9 cellular contexts compared by ENCODE assay signal in the genomic region with DNA sequence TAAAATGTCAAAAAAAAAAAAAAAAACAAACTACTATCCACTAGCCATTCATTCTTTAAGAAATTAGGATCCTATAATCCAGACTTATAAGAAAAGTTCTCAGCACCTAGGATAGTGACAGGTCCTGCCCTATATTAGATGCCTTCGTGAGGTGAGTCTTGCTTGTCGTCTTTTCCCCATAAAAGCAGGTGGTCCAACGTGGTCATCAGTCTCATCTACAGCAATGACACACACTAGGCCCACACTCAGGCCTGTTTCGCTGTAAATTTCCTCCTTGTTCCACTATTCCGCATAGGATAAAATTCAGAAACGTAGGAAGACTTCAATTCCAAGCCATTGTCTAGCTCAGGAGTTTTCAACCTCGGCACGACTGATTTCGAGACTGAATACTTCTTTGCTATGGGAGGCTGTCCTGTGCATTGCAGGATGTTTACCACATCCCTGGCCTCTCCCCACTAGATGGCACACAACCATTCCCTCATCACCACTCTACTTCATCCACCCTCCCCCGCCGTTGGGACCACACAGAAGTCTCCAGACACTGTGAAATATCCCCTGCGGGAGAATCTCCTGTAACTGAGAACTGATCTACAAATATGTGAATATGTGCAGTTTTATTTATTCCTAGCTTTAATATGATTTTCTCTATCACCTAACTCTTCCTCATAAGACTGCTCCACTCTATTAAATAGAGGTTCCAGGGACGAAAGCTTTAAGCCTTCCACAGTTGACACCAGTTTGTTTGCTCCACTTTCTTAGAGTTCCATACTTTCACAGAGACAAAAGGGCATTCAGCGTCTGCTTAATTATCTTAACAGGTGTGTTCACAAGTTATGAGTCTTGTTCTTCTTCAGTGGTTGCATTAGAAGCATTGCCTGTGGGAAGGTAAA.
DNase-seq lines count a peak whose midpoint lies in the region; ATAC-seq and TF ChIP-seq lines count a peak whose summit lies in the region.
"Had no signal": no experiment of that assay in that cellular context is flagged by ENCODE, and none has a peak within 500 bp of the region (broad histone marks: within the 10 kb centered on the region; RNA-seq: fewer than 3 reads in every experiment).

No MANE protein-coding gene starts in this region.

- no peak for TF ChIP-seq RAD21 in IMR-90 (IDR thresholded peaks at IDR 0.05; ENCODE audit: low read length)

- H3K4me3 ChIP-seq in IMR-90 (ENCODE audit: insufficient read depth, low read depth, low read length) (no peak overlapping the region), transverse colon (no peak overlapping the region)

- no peak overlapping the region for H3K18ac ChIP-seq in IMR-90 (ENCODE audit: low read depth, low read length)

- 0 out of 2 replicates have a peak, but pooled peaks have one; percentile 7 for TF ChIP-seq CTCF in IMR-90 (conservative IDR thresholded peaks at IDR 0.05; ENCODE audit: low read depth, low read length)
- TF ChIP-seq CTCF in type B pancreatic cell (conservative IDR thresholded peaks at IDR 0.05) = peak; percentile 71
- peak in 1 of 5 experiments; percentile 7 for TF ChIP-seq CTCF in transverse colon (IDR thresholded peaks at IDR 0.05)

- H3K4me1 Mint-ChIP-seq in type B pancreatic cell (ENCODE audit: unreplicated experiment) = peaks cover 17% of the 10 kb centered on the region
- no peaks in the 10 kb centered on the region for H3K4me1 Mint-ChIP-seq in activated T-cell treated with anti-CD3 and anti-CD28 coated beads, Interleukin-2, amount 50 U/mL, for 24 hours (ENCODE audit: low read depth)

- H3K36me3 Mint-ChIP-seq in type B pancreatic cell = no peaks in the 10 kb centered on the region
- no peaks in the 10 kb centered on the region for H3K36me3 Mint-ChIP-seq in activated T-cell treated with anti-CD3 and anti-CD28 coated beads, Interleukin-2, amount 50 U/mL, for 24 hours (ENCODE audit: low read depth)

- ATAC-seq in IMR-90 (ENCODE audit: low read depth) = no peak

- H3K4me3 Mint-ChIP-seq in type B pancreatic cell = no peak overlapping the region
- no peak overlapping the region for H3K4me3 Mint-ChIP-seq in activated T-cell treated with anti-CD3 and anti-CD28 coated beads, Interleukin-2, amount 50 U/mL, for 24 hours

- H3K27ac ChIP-seq in IMR-90 (ENCODE audit: insufficient read depth, low read length) (no peak overlapping the region), transverse colon (no peak overlapping the region)
- H3K27ac ChIP-seq: HL-60 had no signal

- H2AK5ac ChIP-seq in IMR-90 (ENCODE audit: low read depth, low read length) = no peak overlapping the region

- H3K27me3 ChIP-seq in IMR-90 (ENCODE audit: control insufficient read depth, insufficient read depth, low read length) = no peaks in the 10 kb centered on the region
- H3K27me3 ChIP-seq in transverse colon = no peaks in the 10 kb centered on the region

- H3K9me3 ChIP-seq in IMR-90 (ENCODE audit: control insufficient read depth, insufficient read depth, low read length) (no peaks in the 10 kb centered on the region; the same call in 1 of the 2 replicates), transverse colon (no peaks in the 10 kb centered on the region)

- no peak overlapping the region for H4K8ac ChIP-seq in IMR-90 (ENCODE audit: low read depth in 2 of 2, low read length in 2 of 2)

- H2BK15ac ChIP-seq in IMR-90 (ENCODE audit: low read depth, low read length) = no peak overlapping the region

- H3K4me2 ChIP-seq in IMR-90 (ENCODE audit: low read depth, low read length) = no peak overlapping the region

- CTCF ChIA-PET in IMR-90 (lab: Yijun Ruan, JAX) = no interaction called here

- H3K4me1 ChIP-seq in IMR-90 (ENCODE audit: control insufficient read depth, insufficient read depth, low read length) (no peaks in the 10 kb centered on the region), transverse colon (no peaks in the 10 kb centered on the region)

- no peak overlapping the region for H2BK20ac ChIP-seq in IMR-90 (ENCODE audit: low read depth, low read length)

- no peaks in the 10 kb centered on the region for H3K36me3 ChIP-seq in IMR-90 (ENCODE audit: control insufficient read depth, insufficient read depth, low read length)
- no peaks in the 10 kb centered on the region for H3K36me3 ChIP-seq in transverse colon

- DNase-seq in DMS53 (lab: John Stamatoyannopoulos, UW) (peak; percentile 84), IMR-90 (peak; percentile 1), SK-MEL-5 (ENCODE audit: low read depth, low spot score) (peak; percentile 78), hepatic stellate cell (ENCODE audit: low spot score) (peak; percentile 1), type B pancreatic cell (ENCODE audit: extremely low spot score, unreplicated experiment) (no peak), NCI-H2107 (lab: John Stamatoyannopoulos, UW) (no peak), transverse colon (no peak)
- no peak for DNase-seq in activated T-cell treated with anti-CD3 and anti-CD28 coated beads, Interleukin-2, amount 50 U/mL, for 24 hours

- H3K9me1 ChIP-seq in IMR-90 (ENCODE audit: insufficient read depth, low read length) = no peaks in the 10 kb centered on the region

- no peak overlapping the region for H4K5ac ChIP-seq in IMR-90 (ENCODE audit: low read depth, low read length)

- H3K9me3 Mint-ChIP-seq in type B pancreatic cell = no peaks in the 10 kb centered on the region
- H3K9me3 Mint-ChIP-seq in activated T-cell treated with anti-CD3 and anti-CD28 coated beads, Interleukin-2, amount 50 U/mL, for 24 hours = peaks cover 9% of the 10 kb centered on the region

- dilution Hi-C loops in IMR-90 (cut with HindIII; ENCODE audit: low sequenced_read_pairs, unreplicated experiment) = no loop called here

- peak overlapping the region; percentile 14 for H3K27ac Mint-ChIP-seq in type B pancreatic cell
- no peak overlapping the region for H3K27ac Mint-ChIP-seq in activated T-cell treated with anti-CD3 and anti-CD28 coated beads, Interleukin-2, amount 50 U/mL, for 24 hours

- no peaks in the 10 kb centered on the region for H4K20me1 ChIP-seq in IMR-90 (ENCODE audit: insufficient read depth, low read length)

- no peak overlapping the region for H3K56ac ChIP-seq in IMR-90 (ENCODE audit: extremely low read depth, insufficient read depth, low read length)

- in situ Hi-C loops in IMR-90 (cut with MboI; ENCODE audit: low sequenced_read_pairs) = no loop called here
- in situ Hi-C loops in SK-MEL-5 (cut with HindIII; ENCODE audit: low pct_unique_long_range_greater_than_20kb, low sequenced_read_pairs) = no loop called here
- in situ Hi-C loops in transverse colon (cut with MboI; ENCODE audit: low pct_ligation_motif_present in 1 of 4, low pct_unique_long_range_greater_than_20kb in 1 of 4, low sequenced_read_pairs in 3 of 4) = no loop called here

- H2BK5ac ChIP-seq in IMR-90 (ENCODE audit: low read depth, low read length, poor library complexity, severe bottlenecking) = no peak overlapping the region

- no peak overlapping the region for H2AFZ ChIP-seq in IMR-90 (replicated peaks; ENCODE audit: low read length, poor library complexity)

- TF ChIP-seq POLR2A in IMR-90 (IDR thresholded peaks at IDR 0.05; ENCODE audit: low read depth, low read length) = no peak
- TF ChIP-seq POLR2A in transverse colon (IDR thresholded peaks at IDR 0.05) = no peak

- H3K23ac ChIP-seq in IMR-90 (ENCODE audit: low read depth, low read length) = no peak overlapping the region

- H3K4ac ChIP-seq in IMR-90 (ENCODE audit: low read depth, low read length) = no peak overlapping the region

- WGBS in IMR-90 (ENCODE audit: extremely low coverage in 2 of 2, insufficient read length in 1 of 2), 2 experiments = 40% methylated on average over 4 of the region's 14 CpGs; no CpG with 5 or more reads in 1 of the 2 experiments
- 46% methylated on average over 9 to 14 of the region's 14 CpGs for WGBS in transverse colon (ENCODE audit: low coverage in 1 of 2), 2 donors

- H2BK120ac ChIP-seq in IMR-90 (ENCODE audit: low read depth, low read length) = no peak overlapping the region

- no peak for TF ChIP-seq EP300 in transverse colon (IDR thresholded peaks at IDR 0.05; ENCODE audit: low read depth)

- H3K79me1 ChIP-seq in IMR-90 (ENCODE audit: low read depth in 1 of 2, low read length in 2 of 2) = no peaks in the 10 kb centered on the region

- no peak overlapping the region for H2AK9ac ChIP-seq in IMR-90 (replicated peaks; ENCODE audit: low read depth, low read length, poor library complexity)

- no peaks in the 10 kb centered on the region for H3K27me3 Mint-ChIP-seq in type B pancreatic cell
- H3K27me3 Mint-ChIP-seq in activated T-cell treated with anti-CD3 and anti-CD28 coated beads, Interleukin-2, amount 50 U/mL, for 24 hours = no peaks in the 10 kb centered on the region

- no peak overlapping the region for H3K14ac ChIP-seq in IMR-90 (replicated peaks; ENCODE audit: low read depth, low read length)

- POLR2A ChIA-PET in IMR-90 (lab: Charles Lee; ENCODE audit: unreplicated experiment) = no interaction called here

- no peak overlapping the region for H3K9ac ChIP-seq in IMR-90 (ENCODE audit: low read depth, low read length)

- no peak overlapping the region for H4K91ac ChIP-seq in IMR-90 (ENCODE audit: insufficient read depth, low read depth, low read length)

- intact Hi-C loops in IMR-90 (cut with micrococcal nuclease) = no loop called here
- intact Hi-C loops in transverse colon (cut with DNase I; ENCODE audit: low total_unique reads) = no loop called here

- BruUV-seq in IMR-90 (replicated peaks; lab: Mats Ljungman, UMichigan) = no TSS peak

TF ChIP-seq in IMR-90, 13 proteins besides CTCF, POLR2A, EP300 and RAD21 (continues in another document):
- no peak for TF ChIP-seq BHLHE40 (IDR thresholded peaks at IDR 0.05; ENCODE audit: low read depth, low read length)
- no peak for TF ChIP-seq MAFK (IDR thresholded peaks at IDR 0.05; ENCODE audit: low read depth, low read length)
- TF ChIP-seq CEBPB (IDR thresholded peaks at IDR 0.05; ENCODE audit: low read depth, low read length) = no peak
- TF ChIP-seq RFX5 (IDR thresholded peaks at IDR 0.05; ENCODE audit: low read depth, low read length) = no peak
- TF ChIP-seq MXI1 (IDR thresholded peaks at IDR 0.05; ENCODE audit: borderline replicate concordance, low read depth, low read length) = no peak
- no peak for TF ChIP-seq RCOR1 (IDR thresholded peaks at IDR 0.05; ENCODE audit: insufficient replicate concordance, low read length)
- TF ChIP-seq, protein P1, sequence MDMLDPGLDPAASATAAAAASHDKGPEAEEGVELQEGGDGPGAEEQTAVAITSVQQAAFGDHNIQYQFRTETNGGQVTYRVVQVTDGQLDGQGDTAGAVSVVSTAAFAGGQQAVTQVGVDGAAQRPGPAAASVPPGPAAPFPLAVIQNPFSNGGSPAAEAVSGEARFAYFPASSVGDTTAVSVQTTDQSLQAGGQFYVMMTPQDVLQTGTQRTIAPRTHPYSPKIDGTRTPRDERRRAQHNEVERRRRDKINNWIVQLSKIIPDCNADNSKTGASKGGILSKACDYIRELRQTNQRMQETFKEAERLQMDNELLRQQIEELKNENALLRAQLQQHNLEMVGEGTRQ (IDR thresholded peaks at IDR 0.05; ENCODE audit: low read depth, low read length) = no peak
- no peak for TF ChIP-seq CHD1 (IDR thresholded peaks at IDR 0.05; ENCODE audit: low read depth, low read length)

Comparison
In these comparisons a context has a peak if more than half of its experiments do, and no peak if none do; other contexts are left out.
1. DNase-seq: peak in DMS53 (single experiment), IMR-90 (single experiment), SK-MEL-5 (single experiment) and hepatic stellate cell (single experiment); none in type B pancreatic cell (single experiment), activated T-cell treated with anti-CD3 and anti-CD28 coated beads, Interleukin-2, amount 50 U/mL, for 24 hours (single experiment), NCI-H2107 (single experiment) and transverse colon (single experiment).